In genomic region chr1:66274634-66275033, GRCh38 we compare ENCODE assay signal across 8 cellular contexts.
DNase-seq lines count a peak whose midpoint lies in the region; ATAC-seq and TF ChIP-seq lines count a peak whose summit lies in the region.

No MANE protein-coding gene starts in this region.

- H3K9me3 Mint-ChIP-seq in activated T-cell treated with anti-CD3 and anti-CD28 coated beads, Interleukin-2, amount 50 U/mL, for 72 hours, result peaks cover 0 to 2% of the 10 kb centered on the region in 2 donors
- H3K9me3 Mint-ChIP-seq in progenitor cell of endocrine pancreas (ENCODE audit: low read depth), result no peaks in the 10 kb centered on the region

- no peak for TF ChIP-seq CTCF in progenitor cell of endocrine pancreas (IDR thresholded peaks at IDR 0.05; ENCODE audit: unreplicated experiment)

- H3K27me3 Mint-ChIP-seq in activated T-cell treated with anti-CD3 and anti-CD28 coated beads, Interleukin-2, amount 50 U/mL, for 72 hours (ENCODE audit: low read depth), result no peaks in the 10 kb centered on the region
- H3K27me3 Mint-ChIP-seq in progenitor cell of endocrine pancreas, result peaks cover 26% of the 10 kb centered on the region

- H3K27ac Mint-ChIP-seq in activated T-cell treated with anti-CD3 and anti-CD28 coated beads, Interleukin-2, amount 50 U/mL, for 72 hours, result peak overlapping the region; percentile 76
- H3K27ac Mint-ChIP-seq in progenitor cell of endocrine pancreas, result no peak overlapping the region

- peak overlapping the region; percentile 77 to 82 for H3K4me3 Mint-ChIP-seq in activated T-cell treated with anti-CD3 and anti-CD28 coated beads, Interleukin-2, amount 50 U/mL, for 72 hours
- H3K4me3 Mint-ChIP-seq in progenitor cell of endocrine pancreas (ENCODE audit: low read depth), result no peak overlapping the region

- H3K4me1 Mint-ChIP-seq in activated T-cell treated with anti-CD3 and anti-CD28 coated beads, Interleukin-2, amount 50 U/mL, for 72 hours (ENCODE audit: low read depth), result peaks cover 91% of the 10 kb centered on the region
- peaks cover 26% of the 10 kb centered on the region for H3K4me1 Mint-ChIP-seq in progenitor cell of endocrine pancreas (ENCODE audit: low read depth)

- peak in 1 of 2 donors; percentile 42 for DNase-seq in activated T-cell treated with anti-CD3 and anti-CD28 coated beads, Interleukin-2, amount 50 U/mL, for 72 hours
- no peak for DNase-seq in activated T-cell treated with anti-CD3 and anti-CD28 coated beads, Interleukin-2, amount 50 U/mL, for 48 hours
- DNase-seq in amniotic epithelial cell (ENCODE audit: low read depth) (peak; percentile 74), MV-4-11 (lab: John Stamatoyannopoulos, UW) (no peak), progenitor cell of endocrine pancreas (ENCODE audit: low spot score, unreplicated experiment) (no peak)
- DNase-seq in stimulated activated naive CD8-positive, alpha-beta T cell treated with anti-CD3 and anti-CD28 coated beads, Interleukin-15, Interleukin-2, amounts not matched to agents 100 U/mL and 50 U/mL, for 24 hours, result no peak

- ATAC-seq in activated T-cell treated with anti-CD3 and anti-CD28 coated beads, Interleukin-2, amount 50 U/mL, for 72 hours (replicated peaks in 1 of 2), result peak; percentile 56 to 66
- peak; percentile 32 for ATAC-seq in HG03108 (IDR thresholded peaks at IDR 0.05; ENCODE audit: unreplicated experiment)
- ATAC-seq in stimulated activated naive CD8-positive, alpha-beta T cell treated with anti-CD3 and anti-CD28 coated beads, Interleukin-15, Interleukin-2, amounts not matched to agents 100 U/mL and 50 U/mL, for 24 hours, result peak; percentile 53
- no peak for ATAC-seq in GM19463 (IDR thresholded peaks at IDR 0.05; ENCODE audit: unreplicated experiment)

- peaks cover 0 to 3% of the 10 kb centered on the region in 2 donors for H3K36me3 Mint-ChIP-seq in activated T-cell treated with anti-CD3 and anti-CD28 coated beads, Interleukin-2, amount 50 U/mL, for 72 hours (ENCODE audit: insufficient read depth in 2 of 2)
- no peaks in the 10 kb centered on the region for H3K36me3 Mint-ChIP-seq in progenitor cell of endocrine pancreas (ENCODE audit: insufficient read depth)
